23 cellular contexts compared by ENCODE assay signal in the genomic region with DNA sequence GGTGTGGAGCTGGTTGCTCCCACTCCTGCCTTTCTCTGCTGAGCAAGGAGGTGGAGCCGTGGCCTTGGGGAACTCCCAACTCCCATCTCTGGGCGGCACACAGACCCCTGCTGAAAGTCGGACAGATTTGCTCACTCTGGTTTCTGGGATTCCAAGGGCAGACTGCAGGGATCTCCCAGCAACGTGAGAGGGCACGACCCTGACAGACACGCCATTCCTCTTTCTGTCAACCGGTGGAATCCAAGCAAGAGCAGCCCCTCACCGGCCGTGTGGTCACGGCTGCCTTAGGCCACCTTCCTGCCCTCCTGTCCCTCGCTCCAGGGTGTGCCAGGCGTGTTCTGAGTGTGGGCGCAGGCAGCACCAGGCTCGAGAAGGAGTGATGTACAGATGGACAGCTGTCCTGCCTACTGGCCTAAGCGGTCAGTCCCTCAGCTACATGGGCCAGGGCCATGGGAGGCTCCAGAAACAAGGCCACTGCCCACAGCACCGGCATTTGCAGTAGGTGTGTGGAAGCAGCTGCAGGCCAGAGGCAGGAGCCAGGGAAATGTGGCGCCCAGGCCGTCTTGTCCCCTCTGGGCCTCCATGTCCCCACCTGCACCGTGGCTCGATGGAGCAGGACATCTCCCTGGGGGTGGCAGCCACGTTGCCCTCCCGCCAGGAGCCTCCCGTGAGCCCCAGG. TPM values are rescaled to one million over a fixed set of nuclear protein-coding genes. Genes with fewer than 3 reads are reported as not detected.
DNase-seq lines count a peak whose midpoint lies in the region; ATAC-seq, FAIRE-seq and TF ChIP-seq lines count a peak whose summit lies in the region.
"Had no signal": no experiment of that assay in that cellular context is flagged by ENCODE, and none has a peak within 500 bp of the region (broad histone marks: within the 10 kb centered on the region; RNA-seq: fewer than 3 reads in every experiment).

No MANE protein-coding gene starts in this region.

- no peaks in the 10 kb centered on the region for H3K36me3 ChIP-seq in BLaER1 treated with 17β-estradiol and CSF1 and Interleukin-3, amounts not matched to agents 10 nM and 100 nM
- no peaks in the 10 kb centered on the region for H3K36me3 ChIP-seq in IMR-90 (ENCODE audit: control insufficient read depth, insufficient read depth, low read length)
- H3K36me3 ChIP-seq in HepG2 (replicated peaks in 1 of 2; ENCODE audit: control insufficient read depth in 1 of 2, insufficient read depth in 2 of 2, low read length in 2 of 2): no peaks in the 10 kb centered on the region
- H3K36me3 ChIP-seq in spleen: no peaks in the 10 kb centered on the region
- no peaks in the 10 kb centered on the region for H3K36me3 ChIP-seq in gastroesophageal sphincter
- H3K36me3 ChIP-seq: BE2C had no signal

- H3K4me3 ChIP-seq in BLaER1 treated with 17β-estradiol and CSF1 and Interleukin-3, amounts not matched to agents 10 nM and 100 nM: no peak overlapping the region
- H3K4me3 ChIP-seq in IMR-90 (ENCODE audit: insufficient read depth, low read depth, low read length): no peak overlapping the region
- H3K4me3 ChIP-seq in HepG2 (replicated peaks in 1 of 3; ENCODE audit: insufficient read depth in 1 of 3, low read depth in 2 of 3, low read length in 3 of 3): peak overlapping the region in 1 of 3 experiments; percentile 21; a peak in 1 of 6 replicates
- no peak overlapping the region for H3K4me3 ChIP-seq in spleen
- H3K4me3 ChIP-seq in gastroesophageal sphincter: no peak overlapping the region
- H3K4me3 ChIP-seq: GM12878 had no signal

- TF ChIP-seq EP300 in HepG2 (IDR thresholded peaks at IDR 0.05; ENCODE audit: low read depth in 2 of 2, low read length in 2 of 2) (no peak), HepG2 (CRISPR knock-in tag; IDR thresholded peaks at IDR 0.05; ENCODE audit: borderline replicate concordance) (0 out of 2 replicates have a peak, but pooled peaks have one; percentile 15), gastroesophageal sphincter (IDR thresholded peaks at IDR 0.05) (no peak)

- no peak overlapping the region for H3K56ac ChIP-seq in IMR-90 (ENCODE audit: extremely low read depth, insufficient read depth, low read length)

- TF ChIP-seq RAD21 in IMR-90 (IDR thresholded peaks at IDR 0.05; ENCODE audit: low read length): no peak
- no peak for TF ChIP-seq RAD21 in HepG2 (CRISPR knock-in tag; IDR thresholded peaks at IDR 0.05)

- peaks cover 4% of the 10 kb centered on the region; the same call in 1 of the 2 replicates for H3K9me1 ChIP-seq in IMR-90 (ENCODE audit: insufficient read depth, low read length)

- H3K14ac ChIP-seq in IMR-90 (replicated peaks; ENCODE audit: low read depth, low read length): no peak overlapping the region

- H2BK15ac ChIP-seq in IMR-90 (ENCODE audit: low read depth, low read length): no peak overlapping the region

- H3K27ac ChIP-seq in BLaER1 treated with 17β-estradiol and CSF1 and Interleukin-3, amounts not matched to agents 10 nM and 100 nM: no peak overlapping the region
- H3K27ac ChIP-seq in IMR-90 (ENCODE audit: insufficient read depth, low read length) (no peak overlapping the region), HepG2 (ENCODE audit: extremely low read length, insufficient read depth, low read length) (no peak overlapping the region), spleen (peak overlapping the region in 1 of 8 donors; percentile 21), gastroesophageal sphincter (no peak overlapping the region)
- H3K27ac ChIP-seq: RWPE1 had no signal

- no peak overlapping the region for H3K4ac ChIP-seq in IMR-90 (ENCODE audit: low read depth, low read length)

- no peak overlapping the region for H4K91ac ChIP-seq in IMR-90 (ENCODE audit: insufficient read depth, low read depth, low read length)

- dilution Hi-C loops in IMR-90 (cut with HindIII; ENCODE audit: low sequenced_read_pairs, unreplicated experiment): no loop called here

- no peak overlapping the region for H3K23ac ChIP-seq in IMR-90 (ENCODE audit: low read depth, low read length)

- H3K4me2 ChIP-seq in BLaER1 treated with 17β-estradiol and CSF1 and Interleukin-3, amounts not matched to agents 10 nM and 100 nM: peak overlapping the region in 9 of 11 experiments; percentile 7 to 41 (median 26); a peak in 11 of 22 replicates
- H3K4me2 ChIP-seq in IMR-90 (ENCODE audit: low read depth, low read length) (no peak overlapping the region), HepG2 (ENCODE audit: low read depth, low read length) (peak overlapping the region; percentile 57)

- POLR2A ChIA-PET in IMR-90 (lab: Charles Lee; ENCODE audit: unreplicated experiment): no interaction called here
- POLR2A ChIA-PET in HepG2 (lab: Yijun Ruan, JAX): interaction anchor here (3.4 to 5.6 kb wide), 2 partner anchors 11 to 131 kb away, joined by 16 to 54 read pairs; partner anchors contain the start of gene TTC38

- H4K8ac ChIP-seq in IMR-90 (ENCODE audit: low read depth in 2 of 2, low read length in 2 of 2): no peak overlapping the region

- H2BK5ac ChIP-seq in IMR-90 (ENCODE audit: low read depth, low read length, poor library complexity, severe bottlenecking): no peak overlapping the region

- BruUV-seq in IMR-90 (replicated peaks; lab: Mats Ljungman, UMichigan): no TSS peak
- BruUV-seq in HepG2 (replicated peaks; lab: Mats Ljungman, UMichigan): no TSS peak

- H2AFZ ChIP-seq in IMR-90 (replicated peaks; ENCODE audit: low read length, poor library complexity) (no peak overlapping the region), HepG2 (ENCODE audit: low read length) (no peak overlapping the region)

- H3K9ac ChIP-seq in BLaER1 treated with 17β-estradiol and CSF1 and Interleukin-3, amounts not matched to agents 10 nM and 100 nM: 0 out of 22 replicates have a peak overlapping the region, but pooled peaks of 3 of the 11 experiments have one; percentile 4 to 20 (median 15)
- no peak overlapping the region for H3K9ac ChIP-seq in IMR-90 (ENCODE audit: low read depth, low read length)
- H3K9ac ChIP-seq in HepG2 (ENCODE audit: insufficient read depth, low read depth, low read length): 0 out of 2 replicates have a peak overlapping the region, but pooled peaks have one; percentile 8

- no peak for FAIRE-seq in HepG2 (lab: Jason Lieb, UNC)
- FAIRE-seq: GM12878 had no signal

- ATAC-seq in IMR-90 (ENCODE audit: low read depth) (peak; percentile 11; the same call in 1 of the 2 replicates), HepG2 (peak; percentile 6), HG03025 (IDR thresholded peaks at IDR 0.05; ENCODE audit: low FRiP score, unreplicated experiment) (no peak), GM19463 (IDR thresholded peaks at IDR 0.05; ENCODE audit: unreplicated experiment) (no peak), gastroesophageal sphincter (no peak)
- ATAC-seq: GM12878, HCT116 had no signal

- DNase-seq in IMR-90 (no peak), HepG2 (ENCODE audit: low spot score) (no peak), spleen (peak; percentile 71)
- DNase-seq: BE2C; CD4-positive, alpha-beta T cell; COR-L47; DMS 273 treated with DMSO at 0.1 percent for 48 hours; DMS79 treated with DMSO at 0.1 percent for 48 hours; Karpas-422; MV-4-11; NCI-H1105 treated with DMSO at 0.1 percent for 48 hours; NCI-H2029 treated with DMSO at 0.1 percent for 48 hours; NCI-H226; NCI-H510A treated with DMSO at 0.1 percent for 48 hours; NCI-H748 treated with DMSO at 0.1 percent for 48 hours; SIG-M5 had no signal

- 61% methylated on average over 12 of the region's 23 CpGs; no CpG with 5 or more reads in 1 of the 2 experiments for WGBS in IMR-90 (ENCODE audit: extremely low coverage in 2 of 2, insufficient read length in 1 of 2), 2 experiments
- 14% methylated on average over 4 of the region's 23 CpGs for WGBS in HepG2 (ENCODE audit: low lambda C conversion rate)
- 84 to 89% (median 85%) methylated on average over 14 to 23 of the region's 23 CpGs for WGBS in spleen, 5 donors
- WGBS in gastroesophageal sphincter (ENCODE audit: low coverage in 1 of 2), 2 donors: no CpG with 5 or more reads among the region's 23 CpGs

- no peaks in the 10 kb centered on the region for H3K79me1 ChIP-seq in IMR-90 (ENCODE audit: low read depth in 1 of 2, low read length in 2 of 2)

- intact Hi-C loops in IMR-90 (cut with micrococcal nuclease) (no loop called here), HepG2 (cut with micrococcal nuclease; ENCODE audit: unreplicated experiment) (no loop called here), spleen (cut with DNase I; ENCODE audit: low total_unique reads) (no loop called here)

- H3K27me3 ChIP-seq in BLaER1 treated with 17β-estradiol and CSF1 and Interleukin-3, amounts not matched to agents 10 nM and 100 nM: no peaks in the 10 kb centered on the region
- H3K27me3 ChIP-seq in IMR-90 (ENCODE audit: control insufficient read depth, insufficient read depth, low read length) (peaks cover 3% of the 10 kb centered on the region), HepG2 (ENCODE audit: control insufficient read depth in 1 of 2, insufficient read depth in 2 of 2, low read length in 2 of 2) (no peaks in the 10 kb centered on the region; a peak in 2 of 5 replicates), spleen (replicated peaks in 1 of 7) (no peaks in the 10 kb centered on the region), gastroesophageal sphincter (no peaks in the 10 kb centered on the region)
- H3K27me3 ChIP-seq: BE2C had no signal

- H3K9me3 ChIP-seq in BLaER1 treated with 17β-estradiol and CSF1 and Interleukin-3, amounts not matched to agents 10 nM and 100 nM (replicated peaks in 1 of 11): no peaks in the 10 kb centered on the region
- H3K9me3 ChIP-seq in IMR-90 (ENCODE audit: control insufficient read depth, insufficient read depth, low read length): no peaks in the 10 kb centered on the region
- no peaks in the 10 kb centered on the region for H3K9me3 ChIP-seq in HepG2 (ENCODE audit: low read length)
- H3K9me3 ChIP-seq in spleen: no peaks in the 10 kb centered on the region
- H3K9me3 ChIP-seq in gastroesophageal sphincter: no peaks in the 10 kb centered on the region
- H3K9me3 ChIP-seq: BE2C had no signal

- H2BK20ac ChIP-seq in IMR-90 (ENCODE audit: low read depth, low read length): no peak overlapping the region

- H3K18ac ChIP-seq in IMR-90 (ENCODE audit: low read depth, low read length): no peak overlapping the region

- H4K5ac ChIP-seq in IMR-90 (ENCODE audit: low read depth, low read length): no peak overlapping the region

- H3K79me2 ChIP-seq in HepG2 (ENCODE audit: insufficient read depth, low read length): no peaks in the 10 kb centered on the region

- H2AK5ac ChIP-seq in IMR-90 (ENCODE audit: low read depth, low read length): no peak overlapping the region

- in situ Hi-C loops in IMR-90 (cut with MboI; ENCODE audit: low sequenced_read_pairs): loop anchor here (25.0 kb wide), 1 partner anchor 401 kb away; the partner anchor contains the start of gene CELSR1
- in situ Hi-C loops in HepG2 (cut with HindIII; ENCODE audit: extremely low pct_ligation_motif_present, low pct_unique_long_range_greater_than_20kb): loop anchor here (25.0 kb wide), 1 partner anchor 401 kb away; the partner anchor contains the start of gene CELSR1

- peaks cover 8 to 29% (median 26%) of the 10 kb centered on the region in 10 experiments for H3K4me1 ChIP-seq in BLaER1 treated with 17β-estradiol and CSF1 and Interleukin-3, amounts not matched to agents 10 nM and 100 nM
- H3K4me1 ChIP-seq in IMR-90 (ENCODE audit: control insufficient read depth, insufficient read depth, low read length) (no peaks in the 10 kb centered on the region), HepG2 (ENCODE audit: insufficient read depth, low read length) (peaks cover 92% of the 10 kb centered on the region), spleen (peaks cover 0 to 3% (median 0%) of the 10 kb centered on the region in 6 donors), gastroesophageal sphincter (peaks cover 0 to 15% (median 0%) of the 10 kb centered on the region in 3 donors)
- H3K4me1 ChIP-seq: BE2C had no signal

- TF ChIP-seq POLR2A in IMR-90 (IDR thresholded peaks at IDR 0.05; ENCODE audit: low read depth, low read length): no peak
- no peak for TF ChIP-seq POLR2A in HepG2 (IDR thresholded peaks at IDR 0.05; ENCODE audit: insufficient read depth in 1 of 2, low read depth in 2 of 2, low read length in 2 of 2)
- no peak for TF ChIP-seq POLR2A in spleen (IDR thresholded peaks at IDR 0.05)
- TF ChIP-seq POLR2A in gastroesophageal sphincter (IDR thresholded peaks at IDR 0.05): no peak

- TF ChIP-seq CTCF in IMR-90 (conservative IDR thresholded peaks at IDR 0.05; ENCODE audit: low read depth, low read length): no peak
- no peak for TF ChIP-seq CTCF in HepG2 (CRISPR knock-in tag; IDR thresholded peaks at IDR 0.05)
- TF ChIP-seq CTCF in spleen (IDR thresholded peaks at IDR 0.05 in 8 of 11, conservative IDR thresholded peaks at IDR 0.05 in 3 of 11): no peak
- TF ChIP-seq CTCF in gastroesophageal sphincter (IDR thresholded peaks at IDR 0.05): no peak

- no peak overlapping the region for H2BK120ac ChIP-seq in IMR-90 (ENCODE audit: low read depth, low read length)

- no peak overlapping the region for H2AK9ac ChIP-seq in IMR-90 (replicated peaks; ENCODE audit: low read depth, low read length, poor library complexity)

- H4K20me1 ChIP-seq in BLaER1 treated with 17β-estradiol and CSF1 and Interleukin-3, amounts not matched to agents 10 nM and 100 nM: peaks cover 0 to 5% (median 0%) of the 10 kb centered on the region in 11 experiments; a peak in 2 of 22 replicates
- no peaks in the 10 kb centered on the region for H4K20me1 ChIP-seq in IMR-90 (ENCODE audit: insufficient read depth, low read length)
- H4K20me1 ChIP-seq in HepG2 (ENCODE audit: insufficient read depth, low read length): no peaks in the 10 kb centered on the region

- CTCF ChIA-PET in IMR-90 (lab: Yijun Ruan, JAX): no interaction called here
- CTCF ChIA-PET in HepG2 (lab: Yijun Ruan, JAX; ENCODE audit: low intra/inter-chr PET ratio, low total read pairs): no interaction called here

RNA-seq across cellular contexts. Expression of gene PPARA, which starts 13.6 kb away (rescaled TPM):
- total RNA-seq in IMR-90 (2012; rRNA removed): 6.1 and 7.0 TPM in 2 replicates
- polyA plus RNA-seq in IMR-90 (2012; rRNA removed): 3.1 and 3.3 TPM in 2 replicates
- 3.2 and 3.3 TPM in 2 replicates for polyA plus RNA-seq in IMR-90 (2012; cell fraction: cytosol; rRNA removed)
- 3.0 and 5.9 TPM in 2 replicates for polyA plus RNA-seq in IMR-90 (2012; cell fraction: nucleus; rRNA removed; ENCODE audit: low replicate concordance)
- total RNA-seq in HepG2 (2016; rRNA removed; fragmentation: Illumina TruSeq; extraction: Trizol): 24.7 and 32.0 TPM in 2 replicates
- total RNA-seq in HepG2 (2016; cell fraction: cytosol; rRNA removed; fragmentation: Illumina TruSeq; extraction: Trizol; ENCODE audit: low read depth): 25.2 and 27.4 TPM in 2 replicates
- total RNA-seq in HepG2 (2016; cell fraction: insoluble cytoplasmic fraction; rRNA removed; fragmentation: Illumina TruSeq; extraction: Trizol): 25.2 and 26.2 TPM in 2 replicates
- 42.1 and 44.8 TPM in 2 replicates for total RNA-seq in HepG2 (2016; cell fraction: membrane; rRNA removed; fragmentation: Illumina TruSeq; extraction: Trizol)
- 16.8 and 21.1 TPM in 2 replicates for total RNA-seq in HepG2 (2016; cell fraction: nucleus; rRNA removed; fragmentation: Illumina TruSeq; extraction: Trizol)
- polyA plus RNA-seq in HepG2 (2011; rRNA removed): 16.6 and 18.2 TPM in 2 replicates
- polyA plus RNA-seq in HepG2 (2011; cell fraction: cytosol; rRNA removed): 14.0 and 14.5 TPM in 2 replicates
- polyA plus RNA-seq in HepG2 (2011; cell fraction: nucleus; rRNA removed): 11.7 and 12.6 TPM in 2 replicates
- 20.9 and 22.5 TPM in 2 replicates for polyA plus RNA-seq in HepG2 (2012)
- 26.1 and 26.5 TPM in 2 replicates for polyA plus RNA-seq in HepG2 (2016; cell fraction: cytosol; fragmentation: Illumina TruSeq; extraction: Trizol; ENCODE audit: low read depth)
- polyA plus RNA-seq in HepG2 (2016; cell fraction: insoluble cytoplasmic fraction; fragmentation: Illumina TruSeq; extraction: Trizol; ENCODE audit: low read depth): 15.3 and 15.6 TPM in 2 replicates
- 29.1 and 30.3 TPM in 2 replicates for polyA plus RNA-seq in HepG2 (2016; cell fraction: membrane; fragmentation: Illumina TruSeq; extraction: Trizol; ENCODE audit: low read depth)
- 21.2 and 21.4 TPM in 2 replicates for polyA plus RNA-seq in HepG2 (2016; cell fraction: nucleus; fragmentation: Illumina TruSeq; extraction: Trizol; ENCODE audit: insufficient read depth, low read depth)
- polyA minus RNA-seq in HepG2 (2011; rRNA and poly(A)+ RNA removed; ENCODE audit: low replicate concordance): 7.8 and 47.2 TPM in 2 replicates
- 23.7 and 30.1 TPM in 2 replicates for polyA minus RNA-seq in HepG2 (2011; cell fraction: cytosol; rRNA and poly(A)+ RNA removed)
- 30.8 and 34.2 TPM in 2 replicates for polyA minus RNA-seq in HepG2 (2011; cell fraction: nucleus; rRNA and poly(A)+ RNA removed)
- total RNA-seq in spleen: 10 to 100 TPM; 21.2 to 40.9 (median 24.8) TPM
- 1 to 10 TPM; 2.0 to 5.8 (median 2.4) TPM for polyA plus RNA-seq in spleen
- 10 to 100 TPM; 19.5 to 28.5 (median 26.9) TPM for total RNA-seq in gastroesophageal sphincter

Comparison
In these comparisons a context has a peak if more than half of its experiments do, and no peak if none do; other contexts are left out.
1. ATAC-seq: peak in IMR-90 (single experiment) and HepG2 (single experiment); none in HG03025 (single experiment), GM19463 (single experiment) and gastroesophageal sphincter (single experiment).